ENCODE assay signal across 7 cellular contexts in genomic region chr2:82001614-82002013, GRCh38.
"Had no signal": no experiment of that assay in that cellular context is flagged by ENCODE, and none has a peak within 500 bp of the region (broad histone marks: within the 10 kb centered on the region; RNA-seq: fewer than 3 reads in every experiment).

No MANE protein-coding gene starts in this region.

- H3K36me3 Mint-ChIP-seq: IgD-negative memory B cell had no signal

- H2AFZ ChIP-seq: GM23338 had no signal

- H3K27ac ChIP-seq: HL-60 had no signal

- DNase-seq: H9, HCEC 1CT, KBM-7 had no signal

- H3K27ac Mint-ChIP-seq: GM23338, H9, IgD-negative memory B cell had no signal

- H3K27me3 Mint-ChIP-seq: IgD-negative memory B cell had no signal

- H3K4me3 ChIP-seq: GM23338 had no signal

- H3K4me2 ChIP-seq: GM23338 had no signal

- H3K4me1 Mint-ChIP-seq: IgD-negative memory B cell had no signal

- ATAC-seq: HepG2 had no signal

- H3K9me3 Mint-ChIP-seq: GM23338, H9 had no signal

- H3K4me3 Mint-ChIP-seq: GM23338, H9, IgD-negative memory B cell had no signal
